ENCODE assay signal across 1 cellular context in genomic region chr12:15543347-15543746, GRCh38.
TF ChIP-seq lines count a peak whose summit lies in the region.

No MANE protein-coding gene starts in this region.

TF ChIP-seq in GM23338, 12 proteins besides CTCF, POLR2A, EP300 and RAD21:
- TF ChIP-seq ZNF462 (CRISPR knock-in tag; IDR thresholded peaks at IDR 0.05): no peak
- no peak for TF ChIP-seq CREB1 (CRISPR knock-in tag; IDR thresholded peaks at IDR 0.05; ENCODE audit: low read depth)
- TF ChIP-seq EZH2phosphoT487 (IDR thresholded peaks at IDR 0.05; ENCODE audit: unreplicated experiment): no peak
- no peak for TF ChIP-seq STAT1 (IDR thresholded peaks at IDR 0.05; ENCODE audit: unreplicated experiment)
- no peak for TF ChIP-seq ZNF114 (CRISPR knock-in tag; IDR thresholded peaks at IDR 0.05)
- TF ChIP-seq ETS1 (IDR thresholded peaks at IDR 0.05): no peak
- no peak for TF ChIP-seq EZH2 (IDR thresholded peaks at IDR 0.05; ENCODE audit: low read depth, unreplicated experiment)
- no peak for TF ChIP-seq JUNB (IDR thresholded peaks at IDR 0.05; ENCODE audit: unreplicated experiment)
- TF ChIP-seq POLR2AphosphoS5 (IDR thresholded peaks at IDR 0.05; ENCODE audit: low read depth): no peak
- no peak for TF ChIP-seq REST (IDR thresholded peaks at IDR 0.05; ENCODE audit: unreplicated experiment)
- no peak for TF ChIP-seq ZNF331 (CRISPR knock-in tag; IDR thresholded peaks at IDR 0.05; ENCODE audit: low read depth)
